ENCODE assay signal across 10 cellular contexts in the genomic region with DNA sequence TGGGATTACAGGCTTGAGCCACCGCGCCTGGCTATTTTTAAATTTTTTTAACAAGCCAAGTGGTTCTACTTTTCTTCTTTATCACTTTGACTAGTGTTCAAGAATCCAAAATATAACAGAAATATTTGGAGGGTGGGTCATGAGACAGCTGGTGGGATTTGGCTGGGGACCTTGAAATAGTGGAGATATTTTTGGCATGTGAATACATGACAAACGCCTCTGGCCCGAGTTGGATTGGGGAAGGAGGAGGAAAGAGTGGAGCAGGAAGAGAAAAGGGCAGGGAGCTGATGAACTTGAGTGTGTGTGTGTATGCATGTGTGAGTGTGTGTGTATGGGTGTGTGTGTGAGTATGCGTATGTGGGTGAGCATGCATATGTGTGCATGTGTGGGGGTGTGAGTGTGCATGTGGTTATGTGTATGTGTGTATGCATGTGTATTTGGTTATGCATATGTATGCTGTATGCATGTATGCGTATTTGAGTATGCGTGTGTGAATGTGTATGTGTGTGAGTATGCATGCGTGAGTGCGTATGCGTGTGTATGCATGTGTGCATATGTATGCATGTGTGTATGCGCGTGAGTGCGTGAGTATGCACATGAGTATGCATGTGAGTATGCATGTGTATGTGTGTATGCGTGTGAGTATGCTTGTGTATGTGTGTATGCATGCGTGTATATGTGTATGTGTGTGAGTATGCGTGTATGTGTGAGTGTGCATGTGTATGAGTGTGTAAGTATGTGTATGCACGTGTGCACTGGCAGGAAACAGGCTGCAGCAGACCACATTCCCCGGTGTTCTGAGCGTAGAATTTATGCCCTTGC. TPM values are rescaled to one million over a fixed set of nuclear protein-coding genes. Genes with fewer than 3 reads are reported as not detected.
A peak's percentile ranks its signal among the peaks of the same experiment; 100 is the strongest.
DNase-seq lines count a peak whose midpoint lies in the region; ATAC-seq and TF ChIP-seq lines count a peak whose summit lies in the region.
"Had no signal": no experiment of that assay in that cellular context is flagged by ENCODE, and none has a peak within 500 bp of the region (broad histone marks: within the 10 kb centered on the region; RNA-seq: fewer than 3 reads in every experiment).

No MANE protein-coding gene starts in this region.

- H3K9me3 ChIP-seq in psoas muscle, result no peaks in the 10 kb centered on the region

- H3K27ac ChIP-seq in psoas muscle, result no peak overlapping the region

- peaks cover 61% of the 10 kb centered on the region for H3K36me3 Mint-ChIP-seq in activated CD4-positive, alpha-beta memory T cell treated with anti-CD3 and anti-CD28 coated beads for 36 hours

- ATAC-seq in psoas muscle (peak; percentile 46 to 62 (median 52)), GM21423 (IDR thresholded peaks at IDR 0.05; ENCODE audit: unreplicated experiment) (no peak), GM19351 (IDR thresholded peaks at IDR 0.05; ENCODE audit: unreplicated experiment) (no peak)

- H3K4me3 Mint-ChIP-seq in activated CD4-positive, alpha-beta memory T cell treated with anti-CD3 and anti-CD28 coated beads for 36 hours, result no peak overlapping the region
- H3K4me3 Mint-ChIP-seq: IgD-negative memory B cell had no signal

- intact Hi-C loops in activated CD4-positive, alpha-beta memory T cell treated with anti-CD3 and anti-CD28 coated beads for 36 hours (cut with micrococcal nuclease), result no loop called here
- intact Hi-C loops in psoas muscle (cut with DNase I), result no loop called here

- H3K27me3 ChIP-seq in psoas muscle (ENCODE audit: insufficient read depth in 3 of 3, low read length in 2 of 3), result no peaks in the 10 kb centered on the region

- H3K27me3 Mint-ChIP-seq in activated CD4-positive, alpha-beta memory T cell treated with anti-CD3 and anti-CD28 coated beads for 36 hours, result no peaks in the 10 kb centered on the region
- H3K27me3 Mint-ChIP-seq: IgD-negative memory B cell had no signal

- TF ChIP-seq CTCF in fibroblast of villous mesenchyme (IDR thresholded peaks at IDR 0.05; ENCODE audit: insufficient read depth, low read depth, low read length) (no peak), psoas muscle (IDR thresholded peaks at IDR 0.05) (no peak)

- no peaks in the 10 kb centered on the region for H3K9me3 Mint-ChIP-seq in activated CD4-positive, alpha-beta memory T cell treated with anti-CD3 and anti-CD28 coated beads for 36 hours
- H3K9me3 Mint-ChIP-seq: IgD-negative memory B cell had no signal

- CTCF ChIA-PET in activated CD4-positive, alpha-beta memory T cell treated with anti-CD3 and anti-CD28 coated beads for 36 hours (lab: Charles Lee), result no interaction called here

- peak overlapping the region; percentile 16 for H3K27ac Mint-ChIP-seq in activated CD4-positive, alpha-beta memory T cell treated with anti-CD3 and anti-CD28 coated beads for 36 hours

- H3K4me1 ChIP-seq in psoas muscle, result peaks cover 18% of the 10 kb centered on the region

- H3K36me3 ChIP-seq in psoas muscle (ENCODE audit: insufficient read depth in 1 of 2, low read depth in 1 of 2), result peaks cover 3 to 90% of the 10 kb centered on the region in 2 donors

- peak; percentile 70 for DNase-seq in GM03348 (ENCODE audit: low spot score)
- no peak for DNase-seq in activated CD4-positive, alpha-beta memory T cell treated with anti-CD3 and anti-CD28 coated beads for 36 hours
- peak; percentile 77 for DNase-seq in fibroblast of villous mesenchyme (ENCODE audit: low read depth)
- DNase-seq in psoas muscle, result no peak
- no peak for DNase-seq in SW 1271 (lab: John Stamatoyannopoulos, UW)
- DNase-seq in activated gamma-delta T cell treated with Interleukin-2 at 50 U/mL for 16 hours, result no peak
- DNase-seq: GDM1 had no signal

- H3K4me1 Mint-ChIP-seq in activated CD4-positive, alpha-beta memory T cell treated with anti-CD3 and anti-CD28 coated beads for 36 hours (ENCODE audit: low read depth), result peaks cover 56% of the 10 kb centered on the region

- H3K4me3 ChIP-seq in fibroblast of villous mesenchyme (ENCODE audit: low read depth, low read length) (no peak overlapping the region), psoas muscle (no peak overlapping the region)

- POLR2A ChIA-PET in activated CD4-positive, alpha-beta memory T cell treated with anti-CD3 and anti-CD28 coated beads for 36 hours (lab: Charles Lee), result no interaction called here

- 61 to 66% (median 63%) methylated on average over 19 of the region's 19 CpGs for WGBS in psoas muscle, 3 donors

RNA-seq across cellular contexts. Expression of gene JADE1, which starts 49.6 kb away (rescaled TPM):
- total RNA-seq in activated CD4-positive, alpha-beta memory T cell treated with anti-CD3 and anti-CD28 coated beads for 36 hours, result 10 to 100 TPM; 25.4 to 28.3 TPM
- 29.6 and 38.4 TPM in 2 replicates for total RNA-seq in fibroblast of villous mesenchyme
- total RNA-seq in psoas muscle, result 10 to 100 TPM; 16.8 to 21.4 (median 19.0) TPM
- polyA plus RNA-seq in psoas muscle, result 10 to 100 TPM in 1 of 3 donors, 1 to 10 TPM in 2; 5.8 to 16.4 (median 6.5) TPM

Comparison
In these comparisons a context has a peak if more than half of its experiments do, and no peak if none do; other contexts are left out.
1. DNase-seq: peak in GM03348 (single experiment) and fibroblast of villous mesenchyme (single experiment); none in activated CD4-positive, alpha-beta memory T cell treated with anti-CD3 and anti-CD28 coated beads for 36 hours (single experiment), psoas muscle (0 of 2), SW 1271 (0 of 2) and activated gamma-delta T cell treated with Interleukin-2 at 50 U/mL for 16 hours (single experiment).
2. ATAC-seq: peak in psoas muscle (4 of 4); none in GM21423 (single experiment) and GM19351 (single experiment).